In the genomic region with DNA sequence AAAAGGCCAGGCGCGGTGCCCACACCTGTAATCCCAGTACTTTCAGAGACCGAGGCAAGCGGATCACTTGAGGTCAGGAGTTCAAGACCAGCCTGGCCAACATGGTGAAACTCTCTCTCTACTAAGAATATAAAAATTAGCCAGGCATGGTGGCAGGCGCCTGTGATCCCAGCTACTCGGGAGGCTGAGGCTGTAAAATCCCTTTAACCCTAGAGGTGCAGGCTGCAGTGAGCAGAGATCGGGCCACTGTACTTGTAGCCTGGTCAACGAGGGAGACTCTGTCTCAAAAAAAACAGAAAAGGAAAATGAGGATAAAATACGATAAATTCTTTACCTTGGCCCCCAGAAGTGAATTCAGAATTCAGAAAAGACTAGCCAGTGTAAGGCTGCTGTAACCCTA, we compare ENCODE assay signal across 9 cellular contexts. TPM values are rescaled to one million over a fixed set of nuclear protein-coding genes. Genes with fewer than 3 reads are reported as not detected.
DNase-seq lines count a peak whose midpoint lies in the region; ATAC-seq and TF ChIP-seq lines count a peak whose summit lies in the region.
"Had no signal": no experiment of that assay in that cellular context is flagged by ENCODE, and none has a peak within 500 bp of the region (broad histone marks: within the 10 kb centered on the region; RNA-seq: fewer than 3 reads in every experiment).

No MANE protein-coding gene starts in this region.

- H3K4me1 ChIP-seq in A673 (ENCODE audit: insufficient read depth, low read length, poor library complexity, severe bottlenecking) (peaks cover 7% of the 10 kb centered on the region), HUES64 (ENCODE audit: insufficient read depth, low read length) (no peaks in the 10 kb centered on the region), mammary epithelial cell (ENCODE audit: insufficient read depth, low read length) (peaks cover 6% of the 10 kb centered on the region), muscle layer of duodenum (ENCODE audit: control insufficient read depth in 1 of 2, insufficient read depth in 2 of 2, low read length in 2 of 2) (peaks cover 0 to 13% of the 10 kb centered on the region in 2 donors)

- H3K79me2 ChIP-seq in mammary epithelial cell (ENCODE audit: insufficient read depth, low read length): peaks cover 35% of the 10 kb centered on the region

- CTCF ChIA-PET in A673 (lab: Charles Lee): no interaction called here
- CTCF ChIA-PET in mammary epithelial cell (lab: Charles Lee; ENCODE audit: low non-redundant PET): no interaction called here

- no peak for TF ChIP-seq CTCF in A673 (conservative IDR thresholded peaks at IDR 0.05; ENCODE audit: low read depth, low read length)
- no peak for TF ChIP-seq CTCF in mammary epithelial cell (conservative IDR thresholded peaks at IDR 0.05 in 1 of 2, IDR thresholded peaks at IDR 0.05 in 1 of 2; ENCODE audit: extremely low read depth in 1 of 2, insufficient read depth in 1 of 2, low read depth in 1 of 2, low read length in 2 of 2)

- H3K4me3 ChIP-seq in A673 (ENCODE audit: low read depth, low read length, poor library complexity, severe bottlenecking) (peak overlapping the region; percentile 75), HUES64 (ENCODE audit: low read length) (peak overlapping the region; percentile 68), mammary epithelial cell (replicated peaks in 1 of 3; ENCODE audit: insufficient read depth in 1 of 3, low read depth in 2 of 3, low read length in 3 of 3) (peak overlapping the region; percentile 78 to 86 (median 85)), muscle layer of duodenum (ENCODE audit: low read depth in 1 of 2, low read length in 2 of 2) (peak overlapping the region; percentile 92 to 94)

- no peaks in the 10 kb centered on the region for H4K20me1 ChIP-seq in mammary epithelial cell (ENCODE audit: insufficient read depth, low read length)

- H3K4me2 ChIP-seq in mammary epithelial cell (ENCODE audit: insufficient read depth, low read depth, low read length): peak overlapping the region; percentile 82

- H3K36me3 ChIP-seq in A673 (ENCODE audit: insufficient read depth, low read length, poor library complexity, severe bottlenecking) (no peaks in the 10 kb centered on the region), HUES64 (ENCODE audit: insufficient read depth, low read length) (no peaks in the 10 kb centered on the region), mammary epithelial cell (ENCODE audit: insufficient read depth, low read length) (no peaks in the 10 kb centered on the region), muscle layer of duodenum (ENCODE audit: control insufficient read depth in 1 of 2, insufficient read depth in 2 of 2, low read length in 2 of 2) (peaks cover 0 to 7% of the 10 kb centered on the region in 2 donors)

- intact Hi-C loops in A673 (cut with micrococcal nuclease; ENCODE audit: unreplicated experiment): no loop called here
- intact Hi-C loops in mammary epithelial cell (cut with micrococcal nuclease): no loop called here

- dilution Hi-C loops in mammary epithelial cell (cut with HindIII; ENCODE audit: low sequenced_read_pairs): no loop called here

- BruUV-seq in A673 (replicated peaks; lab: Mats Ljungman, UMichigan) (no TSS peak), mammary epithelial cell (replicated peaks; lab: Mats Ljungman, UMichigan) (no TSS peak)

- TF ChIP-seq POLR2A in erythroblast (IDR thresholded peaks at IDR 0.05; ENCODE audit: low read length): no peak

- in situ Hi-C loops in mammary epithelial cell (cut with MboI; ENCODE audit: low sequenced_read_pairs in 2 of 2): no loop called here

- no peak overlapping the region for H3K9ac ChIP-seq in HUES64 (ENCODE audit: low read depth, low read length)
- peak overlapping the region; percentile 66 for H3K9ac ChIP-seq in mammary epithelial cell (ENCODE audit: insufficient read depth, low read length)

- no peak for ATAC-seq in HG03025 (IDR thresholded peaks at IDR 0.05; ENCODE audit: low FRiP score, unreplicated experiment)

- no peak overlapping the region for H3K27ac ChIP-seq in A673 (ENCODE audit: low read depth, low read length, poor library complexity, severe bottlenecking)
- no peak overlapping the region for H3K27ac ChIP-seq in HUES64 (ENCODE audit: low read depth, low read length)
- H3K27ac ChIP-seq in mammary epithelial cell (ENCODE audit: insufficient read depth, low read depth, low read length): peak overlapping the region; percentile 22
- peak overlapping the region; percentile 93 for H3K27ac ChIP-seq in muscle layer of duodenum (ENCODE audit: low read length)

- H3K9me3 ChIP-seq in A673 (ENCODE audit: low read depth, low read length, poor library complexity, severe bottlenecking): peaks cover 3% of the 10 kb centered on the region
- H3K9me3 ChIP-seq in HUES64 (ENCODE audit: insufficient read depth, low read depth, low read length): no peaks in the 10 kb centered on the region
- H3K9me3 ChIP-seq in mammary epithelial cell (replicated peaks; ENCODE audit: insufficient read depth, low read length): no peaks in the 10 kb centered on the region
- H3K9me3 ChIP-seq in muscle layer of duodenum (ENCODE audit: control insufficient read depth in 1 of 2, low read length in 2 of 2): no peaks in the 10 kb centered on the region

- WGBS in HUES64: 78% methylated on average over 9 of the region's 9 CpGs
- WGBS in mammary epithelial cell (ENCODE audit: low coverage, missing lambda C conversion rate): 53% methylated on average over 9 of the region's 9 CpGs

- POLR2A ChIA-PET in A673 (lab: Charles Lee; ENCODE audit: low non-redundant PET): no interaction called here

- DNase-seq in A673 (ENCODE audit: low spot score) (no peak), mammary epithelial cell (no peak), AG20443 (ENCODE audit: low spot score) (no peak), erythroblast (lab: John Stamatoyannopoulos, UW) (no peak), HuH-7 (ENCODE audit: low spot score) (no peak)
- DNase-seq: NCI-H2029 had no signal

- no peaks in the 10 kb centered on the region for H3K27me3 ChIP-seq in A673 (replicated peaks; ENCODE audit: insufficient read depth, low read depth, low read length, poor library complexity)
- peaks cover 5% of the 10 kb centered on the region; the same call in 1 of the 2 replicates for H3K27me3 ChIP-seq in HUES64 (ENCODE audit: insufficient read depth, low read length)
- no peaks in the 10 kb centered on the region for H3K27me3 ChIP-seq in mammary epithelial cell (ENCODE audit: insufficient read depth, low read length)
- no peaks in the 10 kb centered on the region for H3K27me3 ChIP-seq in muscle layer of duodenum (ENCODE audit: low read depth, low read length)

- H2AFZ ChIP-seq in mammary epithelial cell (ENCODE audit: low read depth, low read length): peak overlapping the region; percentile 84

RNA-seq across cellular contexts. Expression of a gene that starts 1.6 kb away (rescaled TPM):
- total RNA-seq in A673 (2021): 18.9 and 19.1 TPM in 2 replicates
- 7.5 TPM for polyA plus RNA-seq in HUES64 (2013, experiment 1 of 2)
- polyA plus RNA-seq in HUES64 (2013, experiment 2 of 2): 14.3 TPM
- 10 to 100 TPM; 21.5 to 21.7 TPM for total RNA-seq in mammary epithelial cell
- polyA plus RNA-seq in mammary epithelial cell: 14.6 TPM
- polyA minus RNA-seq in mammary epithelial cell: 5.4 TPM

RNA-seq across cellular contexts. Expression of a gene that starts 13.3 kb away (rescaled TPM):
- total RNA-seq in A673 (2021) (1.7 and 2.1 TPM in 2 replicates), mammary epithelial cell (1 to 10 TPM; 1.2 to 2.0 TPM)
- 2.2 TPM for polyA plus RNA-seq in HUES64 (2013, experiment 1 of 2)
- polyA plus RNA-seq in HUES64 (2013, experiment 2 of 2): 2.8 TPM
- 0.75 TPM for polyA plus RNA-seq in mammary epithelial cell
- polyA minus RNA-seq in mammary epithelial cell: not detected

Comparison
In these comparisons a context has a peak if more than half of its experiments do, and no peak if none do; other contexts are left out.
1. H3K27ac ChIP-seq: peak in mammary epithelial cell (single experiment) and muscle layer of duodenum (single experiment); none in A673 (single experiment) and HUES64 (single experiment).
2. Peak in every context shown above with its lines, with median percentiles within 50 percentile points of each other: H3K4me3 ChIP-seq.